Comparison of ENCODE assay signal across 9 cellular contexts in the genomic region with DNA sequence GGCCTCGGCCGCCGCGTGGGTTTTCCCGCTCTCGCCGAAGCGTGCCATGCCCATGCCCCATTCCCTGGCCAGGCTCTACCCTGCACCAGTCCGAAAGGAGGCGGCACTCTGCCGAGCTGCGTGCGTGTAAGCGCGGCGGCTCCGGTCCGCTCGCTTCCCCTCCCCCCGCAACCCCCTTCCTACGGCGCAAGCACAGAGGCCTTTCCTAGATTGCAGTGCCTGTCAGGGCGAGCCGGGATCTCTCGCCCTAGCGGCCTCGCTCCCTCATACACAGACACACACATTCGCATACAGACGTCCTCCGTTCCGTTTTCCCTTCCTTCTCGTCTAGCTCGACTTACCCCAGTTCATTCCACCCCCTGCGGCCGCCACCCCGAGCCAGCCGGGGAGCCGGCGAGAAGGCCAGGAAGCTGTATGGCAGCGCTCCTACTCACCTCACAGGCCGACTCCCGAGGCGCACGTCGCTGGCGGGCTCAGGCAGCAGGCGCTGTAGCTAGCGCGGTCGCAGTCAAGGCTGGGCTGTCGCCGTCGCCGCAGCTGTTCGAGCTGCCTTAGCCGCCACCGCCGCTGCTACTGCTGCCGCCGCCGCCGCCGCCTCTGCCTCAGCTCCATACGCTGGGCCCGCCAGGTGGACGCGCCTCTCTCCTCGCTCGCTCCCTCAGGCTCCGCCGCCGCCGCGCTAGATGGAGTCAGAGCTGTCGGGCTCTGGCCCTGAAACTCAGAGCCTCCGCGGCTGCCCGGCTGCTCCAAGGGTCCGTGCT. TPM values are rescaled to one million over a fixed set of nuclear protein-coding genes. Genes with fewer than 3 reads are reported as not detected.
DNase-seq lines count a peak whose midpoint lies in the region; ATAC-seq and TF ChIP-seq lines count a peak whose summit lies in the region.
"Had no signal": no experiment of that assay in that cellular context is flagged by ENCODE, and none has a peak within 500 bp of the region (broad histone marks: within the 10 kb centered on the region; RNA-seq: fewer than 3 reads in every experiment).

No MANE protein-coding gene starts in this region.

- 1 to 74% (median 22%) methylated on average over 13 to 79 of the region's 79 CpGs for WGBS in adrenal gland, 4 donors
- WGBS in iPS DF 6.9 (ENCODE audit: insufficient coverage, insufficient read length): no CpG with 5 or more reads among the region's 79 CpGs

- peak in 1 of 2 donors; percentile 26 for TF ChIP-seq POLR2A in adrenal gland (IDR thresholded peaks at IDR 0.05)

- ATAC-seq in GM18868 (IDR thresholded peaks at IDR 0.05; ENCODE audit: unreplicated experiment) (peak; percentile 54), HG03108 (IDR thresholded peaks at IDR 0.05; ENCODE audit: unreplicated experiment) (peak; percentile 27), sciatic nerve (peak; percentile 81)
- ATAC-seq: HCT116 had no signal

- H3K27ac ChIP-seq in adrenal gland: peak overlapping the region in 4 of 5 donors; percentile 8 to 81 (median 54)
- H3K27ac ChIP-seq in iPS DF 6.9 (ENCODE audit: low read length): no peak overlapping the region

- H3K4me3 ChIP-seq in AG10803 (ENCODE audit: low read length) (peak overlapping the region; percentile 33), adrenal gland (peak overlapping the region in 2 of 4 donors; percentile 24 to 59), iPS DF 6.9 (ENCODE audit: low read length) (peak overlapping the region; percentile 43; the same call in 1 of the 2 replicates)

- peak; percentile 1 for DNase-seq in AG10803 (ENCODE audit: low read depth)
- DNase-seq in NCI-H774 (lab: John Stamatoyannopoulos, UW): peak; percentile 45
- DNase-seq in adrenal gland: peak; percentile 40 to 77 (median 60)
- no peak for DNase-seq in iPS DF 6.9 (ENCODE audit: low read depth, low spot score)
- peak; percentile 61 for DNase-seq in sciatic nerve (ENCODE audit: low spot score)
- DNase-seq in effector CD4-positive, alpha-beta T cell: no peak

- H3K27me3 ChIP-seq in adrenal gland (peaks cover 8% of the 10 kb centered on the region), iPS DF 6.9 (ENCODE audit: control insufficient read depth, insufficient read depth, low read length) (peaks cover 9% of the 10 kb centered on the region; the same call in 1 of the 2 replicates)

- TF ChIP-seq CTCF in AG10803 (conservative IDR thresholded peaks at IDR 0.05; ENCODE audit: low read length): no peak
- no peak for TF ChIP-seq CTCF in adrenal gland (IDR thresholded peaks at IDR 0.05)

- H3K9me3 ChIP-seq in adrenal gland (replicated peaks in 1 of 3) (no peaks in the 10 kb centered on the region), iPS DF 6.9 (ENCODE audit: control insufficient read depth, insufficient read depth, low read length) (no peaks in the 10 kb centered on the region)

- H3K36me3 ChIP-seq in adrenal gland (replicated peaks in 1 of 2): no peaks in the 10 kb centered on the region
- H3K36me3 ChIP-seq in iPS DF 6.9 (ENCODE audit: control insufficient read depth, insufficient read depth, low read length): no peaks in the 10 kb centered on the region

- H3K4me1 ChIP-seq in adrenal gland (replicated peaks in 1 of 2) (peaks cover 6 to 8% of the 10 kb centered on the region in 2 donors), iPS DF 6.9 (ENCODE audit: control insufficient read depth, insufficient read depth, low read length) (no peaks in the 10 kb centered on the region)

- intact Hi-C loops in adrenal gland (cut with DNase I): no loop called here
- intact Hi-C loops in sciatic nerve (cut with DNase I): no loop called here

RNA-seq across cellular contexts. Expression of a gene that starts 0.6 kb away (rescaled TPM):
- total RNA-seq in adrenal gland: 1 to 10 TPM in 7 of 8 donors, under 1 TPM in 1; 0.68 to 3.2 (median 2.0) TPM
- 1 to 10 TPM in 1 of 3 donors, under 1 TPM in 2; 0.10 to 2.5 (median 0.32) TPM for polyA plus RNA-seq in adrenal gland
- total RNA-seq in sciatic nerve: 1.9 TPM

Comparison
In these comparisons a context has a peak if more than half of its experiments do, and no peak if none do; other contexts are left out.
1. DNase-seq: peak in AG10803 (single experiment), NCI-H774 (single experiment), adrenal gland (7 of 7) and sciatic nerve (single experiment); none in iPS DF 6.9 (single experiment) and effector CD4-positive, alpha-beta T cell (single experiment).
2. ATAC-seq: peak in every context shown above with its lines; median percentile 81 in sciatic nerve; 54 in GM18868; 27 in HG03108.